ENCODE assay signal across 8 cellular contexts in the genomic region with DNA sequence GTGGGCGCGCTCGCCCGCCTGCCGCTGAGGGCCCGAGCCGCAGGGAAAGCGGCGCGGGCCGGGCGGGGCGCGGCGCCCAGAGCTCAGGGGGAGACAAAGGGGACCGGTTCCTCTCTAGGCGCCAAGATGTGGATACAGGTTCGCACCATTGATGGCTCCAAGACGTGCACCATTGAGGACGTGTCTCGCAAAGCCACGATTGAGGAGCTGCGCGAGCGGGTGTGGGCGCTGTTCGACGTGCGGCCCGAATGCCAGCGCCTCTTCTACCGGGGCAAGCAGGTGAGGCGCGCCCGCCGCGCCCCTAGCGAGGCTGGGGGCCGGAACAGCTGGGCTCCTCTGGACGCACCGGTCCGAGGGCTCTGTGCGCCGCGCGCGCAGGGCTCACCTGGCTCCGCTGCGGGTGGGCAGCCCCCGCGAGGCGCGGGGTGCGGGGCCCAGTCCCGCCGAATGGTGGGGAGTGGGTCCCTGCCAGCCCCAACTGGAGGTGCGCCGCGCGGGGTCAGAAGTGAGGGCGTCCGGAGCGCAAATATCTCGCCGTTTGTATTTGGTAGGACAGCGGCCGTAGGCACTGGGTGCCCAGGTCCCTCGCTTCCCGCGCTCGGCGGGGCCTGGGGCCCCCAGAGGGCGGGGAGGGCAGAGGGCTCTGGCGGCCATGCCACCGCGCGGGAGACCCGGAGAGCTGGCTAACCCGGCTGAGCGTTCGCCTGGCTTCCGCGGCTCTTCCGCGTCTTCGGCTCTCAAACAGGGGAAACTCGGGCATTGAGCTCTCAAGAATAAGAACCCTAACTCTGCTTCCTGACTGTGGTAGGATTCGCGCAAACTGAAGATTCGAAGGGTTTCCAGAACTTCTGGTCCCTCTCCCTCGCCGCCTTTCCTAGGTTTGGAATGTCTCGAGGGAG. TPM values are rescaled to one million over a fixed set of nuclear protein-coding genes. Genes with fewer than 3 reads are reported as not detected.
DNase-seq lines count a peak whose midpoint lies in the region; ATAC-seq, FAIRE-seq and TF ChIP-seq lines count a peak whose summit lies in the region.

No MANE protein-coding gene starts in this region.

- peak overlapping the region; percentile 75 for H3K23ac ChIP-seq in neuronal stem cell (ENCODE audit: low read depth, low read length, poor library complexity)

- peak overlapping the region; percentile 56 for H3K27ac ChIP-seq in neuronal stem cell (replicated peaks; ENCODE audit: low read length)

- H2AK5ac ChIP-seq in neuronal stem cell (ENCODE audit: low read depth, low read length) = peak overlapping the region; percentile 71

- intact Hi-C loops in activated T-helper 1 cell treated with anti-CD3 and anti-CD28 coated beads, Interleukin-12 subunit alpha, Interleukin-12 subunit beta, Interleukin-2, Interleukin-4 antibody, amounts not matched to agents 30 ng/mL and 10 ng/mL and 1 ng/mL, durations not matched to agents 14 hours and 24 hours and 36 hours (cut with micrococcal nuclease) = loop anchor here (1.0 to 10.0 kb wide), 14 partner anchors 9 to 1563 kb away; a partner anchor contains a TSS

- DNase-seq in NCI-H69 (lab: John Stamatoyannopoulos, UW) (peak; percentile 80), foreskin fibroblast (peak in 1 of 2 donors; percentile 35), neuronal stem cell (ENCODE audit: low spot score) (peak; percentile 18), urothelium cell line (ENCODE audit: low spot score) (peak; percentile 14), SKM-1 (lab: John Stamatoyannopoulos, UW; ENCODE audit: unreplicated experiment) (no peak)
- DNase-seq in activated T-helper 1 cell treated with anti-CD3 and anti-CD28 coated beads, Interleukin-12 subunit alpha, Interleukin-12 subunit beta, Interleukin-2, Interleukin-4 antibody, amounts not matched to agents 30 ng/mL and 10 ng/mL and 1 ng/mL, durations not matched to agents 14 hours and 24 hours and 36 hours (ENCODE audit: low spot score) = no peak

- no CpG with 5 or more reads among the region's 93 CpGs for WGBS in neuronal stem cell (ENCODE audit: extremely low coverage in 2 of 2, insufficient read length in 2 of 2, insufficient replicate concordance in 1 of 2), 2 donors

- H3K79me1 ChIP-seq in neuronal stem cell (ENCODE audit: low read depth, low read length) = peaks cover 7% of the 10 kb centered on the region

- peaks cover 0 to 3% (median 0%) of the 10 kb centered on the region in 3 experiments for H3K27me3 ChIP-seq in neuronal stem cell (ENCODE audit: control insufficient read depth in 3 of 3, insufficient read depth in 3 of 3, low read depth in 1 of 3, low read length in 3 of 3)

- H2BK120ac ChIP-seq in neuronal stem cell (ENCODE audit: low read depth, low read length) = no peak overlapping the region

- no peak overlapping the region for H2BK15ac ChIP-seq in neuronal stem cell (ENCODE audit: low read length)

- peaks cover 7 to 9% of the 10 kb centered on the region in 2 donors for H3K4me1 ChIP-seq in neuronal stem cell (ENCODE audit: control insufficient read depth in 2 of 2, insufficient read depth in 1 of 2, low read depth in 1 of 2, low read length in 2 of 2)

- H4K8ac ChIP-seq in neuronal stem cell (ENCODE audit: low read depth, low read length) = peak overlapping the region; percentile 7

- peaks cover 13% of the 10 kb centered on the region for H3K36me3 Mint-ChIP-seq in activated T-helper 1 cell treated with anti-CD3 and anti-CD28 coated beads, Interleukin-12 subunit alpha, Interleukin-12 subunit beta, Interleukin-2, Interleukin-4 antibody, amounts not matched to agents 30 ng/mL and 10 ng/mL and 1 ng/mL, durations not matched to agents 14 hours and 24 hours and 36 hours (ENCODE audit: low read depth)

- H3K4me3 ChIP-seq in foreskin fibroblast (ENCODE audit: low read depth in 1 of 2, low read length in 2 of 2) = peak overlapping the region; percentile 76 to 85
- peak overlapping the region; percentile 85 to 100 for H3K4me3 ChIP-seq in neuronal stem cell (ENCODE audit: low read length in 2 of 2)

- H3K4me2 ChIP-seq in neuronal stem cell (ENCODE audit: insufficient read depth, low read length, poor library complexity, severe bottlenecking) = peak overlapping the region; percentile 67

- H4K91ac ChIP-seq in neuronal stem cell (ENCODE audit: low read depth, low read length, poor library complexity) = no peak overlapping the region

- no peak overlapping the region for H2BK12ac ChIP-seq in neuronal stem cell (ENCODE audit: low read length)

- peaks cover 0 to 16% of the 10 kb centered on the region in 2 donors for H3K9me3 ChIP-seq in neuronal stem cell (replicated peaks in 1 of 2; ENCODE audit: control insufficient read depth in 2 of 2, insufficient read depth in 1 of 2, low read depth in 1 of 2, low read length in 2 of 2)

- ATAC-seq in GM18858 (IDR thresholded peaks at IDR 0.05; ENCODE audit: unreplicated experiment) (peak; percentile 11), HG02763 (IDR thresholded peaks at IDR 0.05; ENCODE audit: unreplicated experiment) (peak; percentile 11)

- no peak for TF ChIP-seq CTCF in foreskin fibroblast (IDR thresholded peaks at IDR 0.05; ENCODE audit: low read depth, low read length)

- H3K4me1 Mint-ChIP-seq in activated T-helper 1 cell treated with anti-CD3 and anti-CD28 coated beads, Interleukin-12 subunit alpha, Interleukin-12 subunit beta, Interleukin-2, Interleukin-4 antibody, amounts not matched to agents 30 ng/mL and 10 ng/mL and 1 ng/mL, durations not matched to agents 14 hours and 24 hours and 36 hours (ENCODE audit: low read depth) = peaks cover 36% of the 10 kb centered on the region

- H3K36me3 ChIP-seq in neuronal stem cell (replicated peaks in 1 of 2; ENCODE audit: control insufficient read depth in 2 of 2, insufficient read depth in 2 of 2, low read length in 2 of 2) = peaks cover 2 to 28% of the 10 kb centered on the region in 2 donors

- no peak for FAIRE-seq in urothelium cell line (lab: Jason Lieb, UNC)

- peak overlapping the region; percentile 94 for H3K9ac ChIP-seq in neuronal stem cell (ENCODE audit: low read depth, low read length, poor library complexity)

- H3K27me3 Mint-ChIP-seq in activated T-helper 1 cell treated with anti-CD3 and anti-CD28 coated beads, Interleukin-12 subunit alpha, Interleukin-12 subunit beta, Interleukin-2, Interleukin-4 antibody, amounts not matched to agents 30 ng/mL and 10 ng/mL and 1 ng/mL, durations not matched to agents 14 hours and 24 hours and 36 hours (ENCODE audit: insufficient read depth) = no peaks in the 10 kb centered on the region

- peak overlapping the region; percentile 99 for H2AFZ ChIP-seq in neuronal stem cell (ENCODE audit: low read length)

- peak overlapping the region; percentile 85 for H3K27ac Mint-ChIP-seq in activated T-helper 1 cell treated with anti-CD3 and anti-CD28 coated beads, Interleukin-12 subunit alpha, Interleukin-12 subunit beta, Interleukin-2, Interleukin-4 antibody, amounts not matched to agents 30 ng/mL and 10 ng/mL and 1 ng/mL, durations not matched to agents 14 hours and 24 hours and 36 hours

- peak overlapping the region; percentile 70 for H2BK5ac ChIP-seq in neuronal stem cell (ENCODE audit: low read length)

- H3K4ac ChIP-seq in neuronal stem cell (ENCODE audit: low read length) = no peak overlapping the region

- peak overlapping the region; percentile 89 for H3K18ac ChIP-seq in neuronal stem cell (ENCODE audit: low read length)

- peak overlapping the region; percentile 98 for H3K14ac ChIP-seq in neuronal stem cell (ENCODE audit: low read length)

- H3K9me3 Mint-ChIP-seq in activated T-helper 1 cell treated with anti-CD3 and anti-CD28 coated beads, Interleukin-12 subunit alpha, Interleukin-12 subunit beta, Interleukin-2, Interleukin-4 antibody, amounts not matched to agents 30 ng/mL and 10 ng/mL and 1 ng/mL, durations not matched to agents 14 hours and 24 hours and 36 hours = no peaks in the 10 kb centered on the region

- H3K4me3 Mint-ChIP-seq in activated T-helper 1 cell treated with anti-CD3 and anti-CD28 coated beads, Interleukin-12 subunit alpha, Interleukin-12 subunit beta, Interleukin-2, Interleukin-4 antibody, amounts not matched to agents 30 ng/mL and 10 ng/mL and 1 ng/mL, durations not matched to agents 14 hours and 24 hours and 36 hours = peak overlapping the region; percentile 89

RNA-seq across cellular contexts. Expression of a gene that starts 0.6 kb away (rescaled TPM):
- 73.0 and 77.3 TPM in 2 replicates for total RNA-seq in activated T-helper 1 cell treated with anti-CD3 and anti-CD28 coated beads, Interleukin-12 subunit alpha, Interleukin-12 subunit beta, Interleukin-2, Interleukin-4 antibody, amounts not matched to agents 30 ng/mL and 10 ng/mL and 1 ng/mL, durations not matched to agents 14 hours and 24 hours and 36 hours
- polyA plus RNA-seq in neuronal stem cell (2013, experiment 1 of 2) = 39.9 TPM
- polyA plus RNA-seq in neuronal stem cell (2013, experiment 2 of 2) = 40.8 TPM

Comparison
In these comparisons a context has a peak if more than half of its experiments do, and no peak if none do; other contexts are left out.
1. DNase-seq: peak in NCI-H69 (single experiment), neuronal stem cell (single experiment) and urothelium cell line (single experiment); none in activated T-helper 1 cell treated with anti-CD3 and anti-CD28 coated beads, Interleukin-12 subunit alpha, Interleukin-12 subunit beta, Interleukin-2, Interleukin-4 antibody, amounts not matched to agents 30 ng/mL and 10 ng/mL and 1 ng/mL, durations not matched to agents 14 hours and 24 hours and 36 hours (single experiment) and SKM-1 (single experiment).